8 cellular contexts compared by ENCODE assay signal in the genomic region with DNA sequence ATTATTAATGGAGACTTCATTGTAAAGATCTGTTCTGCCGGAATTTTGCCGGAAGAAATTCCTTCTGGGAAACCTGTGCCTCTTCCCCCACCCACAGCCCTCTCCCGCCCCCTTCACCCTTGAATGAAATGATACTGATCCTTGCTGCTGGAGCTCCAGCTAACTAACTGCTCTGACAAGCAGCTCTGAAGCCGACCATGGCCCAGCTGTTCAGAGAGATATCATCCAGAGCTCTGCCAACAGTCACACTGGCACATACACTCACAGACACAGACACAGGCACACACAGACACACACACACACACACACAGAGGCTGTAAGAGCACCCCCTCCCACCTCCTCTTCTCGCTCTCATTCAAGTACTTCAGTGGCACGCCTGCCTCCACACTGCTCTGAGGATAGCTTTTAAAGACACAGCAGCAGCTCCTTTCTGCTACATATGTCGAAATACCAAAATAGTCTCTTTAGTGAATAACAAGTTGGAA.
DNase-seq lines count a peak whose midpoint lies in the region; ATAC-seq, FAIRE-seq and TF ChIP-seq lines count a peak whose summit lies in the region.

No MANE protein-coding gene starts in this region.

- DNase-seq in CD14-positive monocyte (ENCODE audit: low spot score) (no peak), NCI-H2171 treated with DMSO at 0.1 percent for 48 hours (lab: John Stamatoyannopoulos, UW) (peak; percentile 67), epithelial cell of esophagus (ENCODE audit: low read depth) (peak; percentile 7), naive B cell (no peak), HT-29 (ENCODE audit: low spot score) (no peak), T-helper 9 cell (no peak), D721Med (ENCODE audit: insufficient read length, low spot score) (no peak)
- no peak for DNase-seq in activated T-cell treated with anti-CD3 and anti-CD28 coated beads, Interleukin-2, amount 50 U/mL, for 4 hours

- FAIRE-seq in D721Med (lab: Jason Lieb, UNC): no peak

- H3K27me3 Mint-ChIP-seq in CD14-positive monocyte (ENCODE audit: low read depth in 3 of 3): no peaks in the 10 kb centered on the region
- no peaks in the 10 kb centered on the region for H3K27me3 Mint-ChIP-seq in naive B cell
- no peaks in the 10 kb centered on the region for H3K27me3 Mint-ChIP-seq in activated T-cell treated with anti-CD3 and anti-CD28 coated beads, Interleukin-2, amount 50 U/mL, for 4 hours (ENCODE audit: low read depth)

- H3K4me1 Mint-ChIP-seq in CD14-positive monocyte (peaks cover 13% of the 10 kb centered on the region), naive B cell (peaks cover 4 to 26% (median 16%) of the 10 kb centered on the region in 3 donors)
- H3K4me1 Mint-ChIP-seq in activated T-cell treated with anti-CD3 and anti-CD28 coated beads, Interleukin-2, amount 50 U/mL, for 4 hours (ENCODE audit: low read depth): peaks cover 19% of the 10 kb centered on the region

- peaks cover 29 to 53% of the 10 kb centered on the region in 2 donors for H3K36me3 Mint-ChIP-seq in CD14-positive monocyte
- peaks cover 8 to 22% of the 10 kb centered on the region in 2 donors for H3K36me3 Mint-ChIP-seq in naive B cell
- H3K36me3 Mint-ChIP-seq in activated T-cell treated with anti-CD3 and anti-CD28 coated beads, Interleukin-2, amount 50 U/mL, for 4 hours (ENCODE audit: insufficient read depth): peaks cover 19% of the 10 kb centered on the region

- TF ChIP-seq CTCF in CD14-positive monocyte (IDR thresholded peaks at IDR 0.05): no peak
- no peak for TF ChIP-seq CTCF in epithelial cell of esophagus (IDR thresholded peaks at IDR 0.05; ENCODE audit: insufficient read depth, low read depth, low read length, missing control alignments)
- no peak for TF ChIP-seq CTCF in D721Med (IDR thresholded peaks at IDR 0.05; ENCODE audit: insufficient read depth, missing control alignments)

- intact Hi-C loops in CD14-positive monocyte (cut with micrococcal nuclease): no loop called here

- H3K4me3 ChIP-seq in epithelial cell of esophagus (ENCODE audit: low read length): no peak overlapping the region

- peak overlapping the region in 6 of 7 donors; percentile 4 to 84 (median 68) for H3K27ac Mint-ChIP-seq in CD14-positive monocyte
- peak overlapping the region in 4 of 6 donors; percentile 39 to 89 (median 40) for H3K27ac Mint-ChIP-seq in naive B cell

- ATAC-seq in naive B cell (ENCODE audit: low read depth in 2 of 2): no peak
- no peak for ATAC-seq in activated T-cell treated with anti-CD3 and anti-CD28 coated beads, Interleukin-2, amount 50 U/mL, for 4 hours

- peaks cover 0 to 1% (median 0%) of the 10 kb centered on the region in 7 donors for H3K9me3 Mint-ChIP-seq in CD14-positive monocyte
- H3K9me3 Mint-ChIP-seq in naive B cell: peaks cover 0 to 7% (median 1%) of the 10 kb centered on the region in 7 donors
- peaks cover 2% of the 10 kb centered on the region for H3K9me3 Mint-ChIP-seq in activated T-cell treated with anti-CD3 and anti-CD28 coated beads, Interleukin-2, amount 50 U/mL, for 4 hours

- H3K4me3 Mint-ChIP-seq in CD14-positive monocyte (no peak overlapping the region), naive B cell (no peak overlapping the region)
- no peak overlapping the region for H3K4me3 Mint-ChIP-seq in activated T-cell treated with anti-CD3 and anti-CD28 coated beads, Interleukin-2, amount 50 U/mL, for 4 hours

Comparison
In these comparisons a context has a peak if more than half of its experiments do, and no peak if none do; other contexts are left out.
1. DNase-seq: peak in NCI-H2171 treated with DMSO at 0.1 percent for 48 hours (single experiment) and epithelial cell of esophagus (single experiment); none in CD14-positive monocyte (single experiment), naive B cell (single experiment), HT-29 (single experiment), activated T-cell treated with anti-CD3 and anti-CD28 coated beads, Interleukin-2, amount 50 U/mL, for 4 hours (single experiment), T-helper 9 cell (single experiment) and D721Med (single experiment).